ENCODE assay signal across 12 cellular contexts in the genomic region with DNA sequence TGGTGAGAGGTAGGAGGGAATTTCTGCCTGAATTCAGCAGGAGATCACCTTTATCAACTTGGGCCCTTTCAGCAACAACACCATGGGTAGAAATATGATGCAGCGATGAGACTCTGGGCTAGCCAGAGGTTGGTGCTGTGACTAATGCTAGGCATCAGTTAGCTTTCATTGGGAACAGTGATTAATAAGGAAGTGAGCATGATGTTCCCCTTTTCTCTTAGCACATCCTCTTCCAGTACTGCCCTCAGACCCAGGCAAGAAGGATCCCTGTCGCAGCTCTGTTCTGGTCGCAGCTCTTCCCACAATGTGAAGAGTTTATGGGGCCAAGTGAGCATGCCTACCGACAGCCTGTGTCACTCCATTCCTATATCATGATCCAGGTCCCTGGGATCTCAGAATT.
DNase-seq lines count a peak whose midpoint lies in the region; ATAC-seq and TF ChIP-seq lines count a peak whose summit lies in the region.
"Had no signal": no experiment of that assay in that cellular context is flagged by ENCODE, and none has a peak within 500 bp of the region (broad histone marks: within the 10 kb centered on the region; RNA-seq: fewer than 3 reads in every experiment).

No MANE protein-coding gene starts in this region.

- no peak for TF ChIP-seq CTCF in astrocyte of the spinal cord (IDR thresholded peaks at IDR 0.05; ENCODE audit: low read depth, low read length)

- H3K9me3 Mint-ChIP-seq in activated naive CD4-positive, alpha-beta T cell treated with anti-CD3 and anti-CD28 coated beads for 36 hours: no peaks in the 10 kb centered on the region
- H3K9me3 Mint-ChIP-seq: activated naive CD8-positive, alpha-beta T cell treated with anti-CD3 and anti-CD28 coated beads, Interleukin-2, amount 50 U/mL, for 24 hours had no signal

- intact Hi-C loops in activated naive CD4-positive, alpha-beta T cell treated with anti-CD3 and anti-CD28 coated beads for 36 hours (cut with micrococcal nuclease): no loop called here

- no peak overlapping the region for H3K27ac Mint-ChIP-seq in activated naive CD4-positive, alpha-beta T cell treated with anti-CD3 and anti-CD28 coated beads for 36 hours
- H3K27ac Mint-ChIP-seq: activated naive CD8-positive, alpha-beta T cell treated with anti-CD3 and anti-CD28 coated beads, Interleukin-2, amount 50 U/mL, for 24 hours had no signal

- ATAC-seq in HG03432 (IDR thresholded peaks at IDR 0.05; ENCODE audit: unreplicated experiment) (no peak), HG02623 (IDR thresholded peaks at IDR 0.05; ENCODE audit: unreplicated experiment) (no peak)
- ATAC-seq: activated naive CD8-positive, alpha-beta T cell treated with anti-CD3 and anti-CD28 coated beads, Interleukin-2, amount 50 U/mL, for 24 hours had no signal

- peaks cover 10% of the 10 kb centered on the region for H3K36me3 Mint-ChIP-seq in activated naive CD4-positive, alpha-beta T cell treated with anti-CD3 and anti-CD28 coated beads for 36 hours (ENCODE audit: low read depth)

- in situ Hi-C loops in astrocyte of the spinal cord (cut with HindIII; ENCODE audit: low sequenced_read_pairs): no loop called here

- H3K4me3 Mint-ChIP-seq in activated naive CD4-positive, alpha-beta T cell treated with anti-CD3 and anti-CD28 coated beads for 36 hours: no peak overlapping the region
- H3K4me3 Mint-ChIP-seq: activated naive CD8-positive, alpha-beta T cell treated with anti-CD3 and anti-CD28 coated beads, Interleukin-2, amount 50 U/mL, for 24 hours had no signal

- no peaks in the 10 kb centered on the region for H3K27me3 Mint-ChIP-seq in activated naive CD4-positive, alpha-beta T cell treated with anti-CD3 and anti-CD28 coated beads for 36 hours (ENCODE audit: low read depth)
- H3K27me3 Mint-ChIP-seq: activated naive CD8-positive, alpha-beta T cell treated with anti-CD3 and anti-CD28 coated beads, Interleukin-2, amount 50 U/mL, for 24 hours had no signal

- no peak overlapping the region for H3K4me3 ChIP-seq in astrocyte of the spinal cord (ENCODE audit: low read depth, low read length)
- H3K4me3 ChIP-seq: MG63 had no signal

- CTCF ChIA-PET in activated naive CD4-positive, alpha-beta T cell treated with anti-CD3 and anti-CD28 coated beads for 36 hours (lab: Charles Lee): interaction anchor here (0.6 kb wide), 1 partner anchor 1796 kb away, joined by 3 read pairs; no protein-coding TSS in a partner anchor

- DNase-seq in AML-193 (lab: John Stamatoyannopoulos, UW) (peak; percentile 74 to 90), M059J (ENCODE audit: low read depth) (peak; percentile 49), astrocyte of the spinal cord (ENCODE audit: low read depth, low spot score) (peak; percentile 2), kidney tubule cell (ENCODE audit: low spot score) (peak; percentile 29), islet precursor cell (no peak)
- DNase-seq in activated naive CD4-positive, alpha-beta T cell treated with anti-CD3 and anti-CD28 coated beads for 36 hours: no peak
- DNase-seq: activated naive CD8-positive, alpha-beta T cell treated with anti-CD3 and anti-CD28 coated beads, Interleukin-2, amount 50 U/mL, for 24 hours; MG63; occipital lobe; SHP77 had no signal

- H3K4me1 Mint-ChIP-seq in activated naive CD4-positive, alpha-beta T cell treated with anti-CD3 and anti-CD28 coated beads for 36 hours (ENCODE audit: low read depth): no peaks in the 10 kb centered on the region
- H3K4me1 Mint-ChIP-seq: activated naive CD8-positive, alpha-beta T cell treated with anti-CD3 and anti-CD28 coated beads, Interleukin-2, amount 50 U/mL, for 24 hours had no signal

Comparison
In these comparisons a context has a peak if more than half of its experiments do, and no peak if none do; other contexts are left out.
1. DNase-seq: peak in AML-193 (2 of 2), M059J (single experiment), astrocyte of the spinal cord (single experiment) and kidney tubule cell (single experiment); none in islet precursor cell (single experiment) and activated naive CD4-positive, alpha-beta T cell treated with anti-CD3 and anti-CD28 coated beads for 36 hours (single experiment).